13 cellular contexts compared by ENCODE assay signal in genomic region chr14:55099741-55100140, GRCh38. TPM values are rescaled to one million over a fixed set of nuclear protein-coding genes. Genes with fewer than 3 reads are reported as not detected.
A peak's percentile ranks its signal among the peaks of the same experiment; 100 is the strongest.
DNase-seq lines count a peak whose midpoint lies in the region; ATAC-seq, FAIRE-seq and TF ChIP-seq lines count a peak whose summit lies in the region.
"Had no signal": no experiment of that assay in that cellular context is flagged by ENCODE, and none has a peak within 500 bp of the region (broad histone marks: within the 10 kb centered on the region; RNA-seq: fewer than 3 reads in every experiment).

No MANE protein-coding gene starts in this region.

- intact Hi-C loops in Panc1 (cut with micrococcal nuclease; ENCODE audit: unreplicated experiment) (no loop called here), pancreas (cut with DNase I) (no loop called here)

- no peak for ATAC-seq in CD4-positive, CD25-positive, alpha-beta regulatory T cell (ENCODE audit: low read depth in 2 of 2)
- ATAC-seq in Panc1: no peak
- ATAC-seq in pancreas: no peak
- ATAC-seq in HG02588 (IDR thresholded peaks at IDR 0.05; ENCODE audit: unreplicated experiment): no peak

- H3K36me3 Mint-ChIP-seq in CD4-positive, CD25-positive, alpha-beta regulatory T cell: peaks cover 4% of the 10 kb centered on the region

- DNase-seq in CD4-positive, CD25-positive, alpha-beta regulatory T cell: no peak
- DNase-seq in Panc1 (ENCODE audit: low read depth, low spot score) (no peak), fibroblast of the aortic adventitia (ENCODE audit: low read depth) (peak; percentile 95), skeletal muscle cell (ENCODE audit: low read depth) (peak; percentile 34), pancreas (no peak), NCI-H146 (lab: John Stamatoyannopoulos, UW) (no peak), pons (ENCODE audit: low spot score) (no peak)
- DNase-seq: activated naive CD8-positive, alpha-beta T cell treated with anti-CD3 and anti-CD28 coated beads, Interleukin-2, amount 10 ng/mL, durations not matched to agents 7 days and 5 days; hippocampal formation; MM.1S; PC-9; stimulated activated CD4-positive, alpha-beta T cell treated with anti-CD3 and anti-CD28 coated beads, Interleukin-2, amount 100 ng/mL, for 24 hours had no signal

- peaks cover 2 to 5% of the 10 kb centered on the region in 2 experiments for H3K9me3 ChIP-seq in CD4-positive, CD25-positive, alpha-beta regulatory T cell (ENCODE audit: control insufficient read depth in 2 of 2, low read length in 2 of 2)
- H3K9me3 ChIP-seq in Panc1 (ENCODE audit: control insufficient read depth, insufficient read depth, low read depth, low read length) (no peaks in the 10 kb centered on the region), pancreas (no peaks in the 10 kb centered on the region)

- FAIRE-seq in pancreas (lab: Jason Lieb, UNC): no peak

- BruUV-seq in Panc1 (replicated peaks; lab: Mats Ljungman, UMichigan): no TSS peak

- 80 to 89% methylated on average over 2 of the region's 2 CpGs for WGBS in pancreas, 2 donors

- H3K27ac Mint-ChIP-seq in CD4-positive, CD25-positive, alpha-beta regulatory T cell: peak overlapping the region in 2 of 3 donors; percentile 65 to 84
- H3K27ac Mint-ChIP-seq: activated naive CD8-positive, alpha-beta T cell treated with anti-CD3 and anti-CD28 coated beads, Interleukin-2, amount 10 ng/mL, durations not matched to agents 7 days and 5 days had no signal

- H3K4me3 ChIP-seq in CD4-positive, CD25-positive, alpha-beta regulatory T cell (ENCODE audit: low read depth, low read length): no peak overlapping the region
- H3K4me3 ChIP-seq in Panc1 (ENCODE audit: low read depth in 2 of 2, low read length in 2 of 2) (no peak overlapping the region), fibroblast of the aortic adventitia (ENCODE audit: low read depth, low read length) (no peak overlapping the region), skeletal muscle cell (ENCODE audit: low read depth, low read length) (no peak overlapping the region), pancreas (no peak overlapping the region)
- H3K4me3 ChIP-seq: PC-9 had no signal

- H3K27me3 ChIP-seq in CD4-positive, CD25-positive, alpha-beta regulatory T cell (ENCODE audit: control insufficient read depth, insufficient read depth, low read length): no peaks in the 10 kb centered on the region
- H3K27me3 ChIP-seq in Panc1 (ENCODE audit: control insufficient read depth, insufficient read depth, low read length): no peaks in the 10 kb centered on the region
- no peaks in the 10 kb centered on the region for H3K27me3 ChIP-seq in pancreas

- peaks cover 38 to 71% (median 57%) of the 10 kb centered on the region in 4 donors for H3K4me1 Mint-ChIP-seq in CD4-positive, CD25-positive, alpha-beta regulatory T cell

- in situ Hi-C loops in Panc1 (cut with HindIII; ENCODE audit: low pct_unique_long_range_greater_than_20kb, low sequenced_read_pairs): no loop called here

- TF ChIP-seq CTCF in Panc1 (IDR thresholded peaks at IDR 0.05) (no peak), fibroblast of the aortic adventitia (IDR thresholded peaks at IDR 0.05; ENCODE audit: insufficient read depth, low read length) (no peak), pancreas (IDR thresholded peaks at IDR 0.05) (no peak)

- no peaks in the 10 kb centered on the region for H3K27me3 Mint-ChIP-seq in CD4-positive, CD25-positive, alpha-beta regulatory T cell
- H3K27me3 Mint-ChIP-seq: activated naive CD8-positive, alpha-beta T cell treated with anti-CD3 and anti-CD28 coated beads, Interleukin-2, amount 10 ng/mL, durations not matched to agents 7 days and 5 days had no signal

- no peaks in the 10 kb centered on the region for H3K36me3 ChIP-seq in CD4-positive, CD25-positive, alpha-beta regulatory T cell (ENCODE audit: control insufficient read depth, insufficient read depth, low read length)
- H3K36me3 ChIP-seq in Panc1 (ENCODE audit: control insufficient read depth, insufficient read depth, low read length) (no peaks in the 10 kb centered on the region), pancreas (no peaks in the 10 kb centered on the region)

- peaks cover 0 to 8% (median 3%) of the 10 kb centered on the region in 7 donors for H3K9me3 Mint-ChIP-seq in CD4-positive, CD25-positive, alpha-beta regulatory T cell

- no peak overlapping the region for H3K27ac ChIP-seq in CD4-positive, CD25-positive, alpha-beta regulatory T cell (ENCODE audit: insufficient read depth, low read length, poor library complexity, severe bottlenecking)
- H3K27ac ChIP-seq in Panc1 (ENCODE audit: low read length) (peak overlapping the region; percentile 65; the same call in 1 of the 2 replicates), pancreas (no peak overlapping the region)
- H3K27ac ChIP-seq: PC-9 had no signal

- POLR2A ChIA-PET in Panc1 (lab: Charles Lee): no interaction called here

- CTCF ChIA-PET in Panc1 (lab: Charles Lee): no interaction called here

- H3K4me1 ChIP-seq in CD4-positive, CD25-positive, alpha-beta regulatory T cell (ENCODE audit: control insufficient read depth, insufficient read depth, low read length, poor library complexity, severe bottlenecking): peaks cover 53% of the 10 kb centered on the region
- H3K4me1 ChIP-seq in Panc1 (ENCODE audit: control insufficient read depth, insufficient read depth, low read length) (peaks cover 25% of the 10 kb centered on the region), pancreas (peaks cover 10 to 35% (median 27%) of the 10 kb centered on the region in 3 donors)

- no peak overlapping the region for H3K4me3 Mint-ChIP-seq in CD4-positive, CD25-positive, alpha-beta regulatory T cell
- H3K4me3 Mint-ChIP-seq: activated naive CD8-positive, alpha-beta T cell treated with anti-CD3 and anti-CD28 coated beads, Interleukin-2, amount 10 ng/mL, durations not matched to agents 7 days and 5 days had no signal

RNA-seq across cellular contexts. Expression of gene LGALS3, which starts 29.3 kb away (rescaled TPM):
- 58.6 TPM for total RNA-seq in CD4-positive, CD25-positive, alpha-beta regulatory T cell
- polyA plus RNA-seq in CD4-positive, CD25-positive, alpha-beta regulatory T cell: 100 to 1,000 TPM; 163 to 313 (median 194) TPM
- 146 TPM for total RNA-seq in Panc1 (2021; ENCODE audit: unreplicated experiment)
- polyA plus RNA-seq in Panc1 (2012; ENCODE audit: insufficient read length): 143 TPM
- total RNA-seq in fibroblast of the aortic adventitia (ENCODE audit: low replicate concordance): 83.3 and 475 TPM in 2 replicates
- total RNA-seq in pancreas: 10 to 100 TPM; 22.6 to 77.8 (median 40.6) TPM
- polyA plus RNA-seq in pancreas: 10 to 100 TPM; 53.1 to 74.7 TPM

RNA-seq across cellular contexts. Expression of gene MAPK1IP1L, which starts 48.3 kb away (rescaled TPM):
- total RNA-seq in CD4-positive, CD25-positive, alpha-beta regulatory T cell: 193 TPM
- polyA plus RNA-seq in CD4-positive, CD25-positive, alpha-beta regulatory T cell: 100 to 1,000 TPM in 2 of 4 donors, 10 to 100 TPM in 2; 97.1 to 129 (median 101) TPM
- total RNA-seq in Panc1 (2021; ENCODE audit: unreplicated experiment) (79.4 TPM), fibroblast of the aortic adventitia (ENCODE audit: low replicate concordance) (16.2 and 71.8 TPM in 2 replicates), pancreas (10 to 100 TPM; 15.2 to 29.7 (median 23.1) TPM)
- 72.0 TPM for polyA plus RNA-seq in Panc1 (2012; ENCODE audit: insufficient read length)
- 10 to 100 TPM; 12.9 to 24.2 TPM for polyA plus RNA-seq in pancreas

Comparison
In these comparisons a context has a peak if more than half of its experiments do, and no peak if none do; other contexts are left out.
1. DNase-seq: peak in fibroblast of the aortic adventitia (single experiment) and skeletal muscle cell (single experiment); none in CD4-positive, CD25-positive, alpha-beta regulatory T cell (0 of 3), Panc1 (single experiment), pancreas (0 of 6), NCI-H146 (single experiment) and pons (single experiment).